ENCODE assay signal across 20 cellular contexts in genomic region chr6:5832621-5833107, GRCh38.
DNase-seq lines count a peak whose midpoint lies in the region; ATAC-seq and TF ChIP-seq lines count a peak whose summit lies in the region.
"Had no signal": no experiment of that assay in that cellular context is flagged by ENCODE, and none has a peak within 500 bp of the region (broad histone marks: within the 10 kb centered on the region; RNA-seq: fewer than 3 reads in every experiment).

No MANE protein-coding gene starts in this region.

- peaks cover 30% of the 10 kb centered on the region for H3K4me1 Mint-ChIP-seq in activated CD4-positive, alpha-beta T cell treated with anti-CD3 and anti-CD28 coated beads, Interleukin-2, amount 10 ng/mL, durations not matched to agents 24 days and 14 days
- peaks cover 32 to 43% (median 38%) of the 10 kb centered on the region in 3 donors for H3K4me1 Mint-ChIP-seq in CD8-positive, alpha-beta memory T cell
- H3K4me1 Mint-ChIP-seq in activated CD4-positive, alpha-beta memory T cell treated with anti-CD3 and anti-CD28 coated beads, Interleukin-2, amount 10 ng/mL, durations not matched to agents 7 days and 5 days, result peaks cover 31% of the 10 kb centered on the region
- H3K4me1 Mint-ChIP-seq in natural killer cell, result peaks cover 45 to 58% of the 10 kb centered on the region in 2 donors

- no peaks in the 10 kb centered on the region for H3K9me3 ChIP-seq in CD8-positive, alpha-beta memory T cell (ENCODE audit: low read length)
- H3K9me3 ChIP-seq: A549, body of pancreas, colonic mucosa, MG63, SK-N-SH, tibial artery had no signal

- no peaks in the 10 kb centered on the region for H3K9me3 Mint-ChIP-seq in activated CD4-positive, alpha-beta T cell treated with anti-CD3 and anti-CD28 coated beads, Interleukin-2, amount 10 ng/mL, durations not matched to agents 24 days and 14 days
- H3K9me3 Mint-ChIP-seq in CD8-positive, alpha-beta memory T cell, result peaks cover 0 to 2% (median 0%) of the 10 kb centered on the region in 5 donors
- H3K9me3 Mint-ChIP-seq in activated CD4-positive, alpha-beta memory T cell treated with anti-CD3 and anti-CD28 coated beads, Interleukin-2, amount 10 ng/mL, durations not matched to agents 7 days and 5 days, result no peaks in the 10 kb centered on the region
- no peaks in the 10 kb centered on the region for H3K9me3 Mint-ChIP-seq in natural killer cell

- no peak for DNase-seq in activated CD4-positive, alpha-beta T cell treated with anti-CD3 and anti-CD28 coated beads, Interleukin-2, amount 10 ng/mL, durations not matched to agents 24 days and 14 days
- DNase-seq in activated CD4-positive, alpha-beta T cell treated with anti-CD3 and anti-CD28 coated beads, Interleukin-2, amount 50 U/mL, for 48 hours, result no peak
- no peak for DNase-seq in CD8-positive, alpha-beta memory T cell
- no peak for DNase-seq in activated CD4-positive, alpha-beta memory T cell treated with anti-CD3 and anti-CD28 coated beads, Interleukin-2, amount 10 ng/mL, durations not matched to agents 7 days and 5 days
- no peak for DNase-seq in natural killer cell
- no peak for DNase-seq in DMS79 treated with DMSO at 0.1 percent for 48 hours (lab: John Stamatoyannopoulos, UW)
- no peak for DNase-seq in epidermal melanocyte (ENCODE audit: insufficient read length, low spot score)
- DNase-seq: activated gamma-delta T cell, body of pancreas, colonic mucosa, foreskin melanocyte, MG63, NCI-H1694 treated with DMSO at 0.1 percent for 48 hours, NCI-H226, SK-N-SH, tibial artery had no signal

- H3K4me3 Mint-ChIP-seq in activated CD4-positive, alpha-beta T cell treated with anti-CD3 and anti-CD28 coated beads, Interleukin-2, amount 10 ng/mL, durations not matched to agents 24 days and 14 days, result peak overlapping the region; percentile 40
- H3K4me3 Mint-ChIP-seq in CD8-positive, alpha-beta memory T cell, result peak overlapping the region in 6 of 7 donors; percentile 44 to 72 (median 54)
- H3K4me3 Mint-ChIP-seq in activated CD4-positive, alpha-beta memory T cell treated with anti-CD3 and anti-CD28 coated beads, Interleukin-2, amount 10 ng/mL, durations not matched to agents 7 days and 5 days, result no peak overlapping the region
- H3K4me3 Mint-ChIP-seq in natural killer cell, result peak overlapping the region; percentile 80
- H3K4me3 Mint-ChIP-seq: neural crest cell had no signal

- H3K27ac Mint-ChIP-seq in activated CD4-positive, alpha-beta T cell treated with anti-CD3 and anti-CD28 coated beads, Interleukin-2, amount 10 ng/mL, durations not matched to agents 24 days and 14 days, result peak overlapping the region; percentile 90
- peak overlapping the region; percentile 47 to 96 (median 85) for H3K27ac Mint-ChIP-seq in CD8-positive, alpha-beta memory T cell
- H3K27ac Mint-ChIP-seq in activated CD4-positive, alpha-beta memory T cell treated with anti-CD3 and anti-CD28 coated beads, Interleukin-2, amount 10 ng/mL, durations not matched to agents 7 days and 5 days, result peak overlapping the region; percentile 93
- peak overlapping the region; percentile 95 for H3K27ac Mint-ChIP-seq in natural killer cell

- no peaks in the 10 kb centered on the region for H3K27me3 Mint-ChIP-seq in activated CD4-positive, alpha-beta T cell treated with anti-CD3 and anti-CD28 coated beads, Interleukin-2, amount 10 ng/mL, durations not matched to agents 24 days and 14 days
- H3K27me3 Mint-ChIP-seq in CD8-positive, alpha-beta memory T cell, result peaks cover 0 to 2% of the 10 kb centered on the region in 2 donors
- peaks cover 2% of the 10 kb centered on the region for H3K27me3 Mint-ChIP-seq in activated CD4-positive, alpha-beta memory T cell treated with anti-CD3 and anti-CD28 coated beads, Interleukin-2, amount 10 ng/mL, durations not matched to agents 7 days and 5 days
- no peaks in the 10 kb centered on the region for H3K27me3 Mint-ChIP-seq in natural killer cell (ENCODE audit: low read depth in 2 of 2)

- H3K36me3 Mint-ChIP-seq in activated CD4-positive, alpha-beta T cell treated with anti-CD3 and anti-CD28 coated beads, Interleukin-2, amount 10 ng/mL, durations not matched to agents 24 days and 14 days (ENCODE audit: low read depth), result no peaks in the 10 kb centered on the region
- H3K36me3 Mint-ChIP-seq in CD8-positive, alpha-beta memory T cell, result peaks cover 0 to 2% (median 0%) of the 10 kb centered on the region in 3 donors
- H3K36me3 Mint-ChIP-seq in activated CD4-positive, alpha-beta memory T cell treated with anti-CD3 and anti-CD28 coated beads, Interleukin-2, amount 10 ng/mL, durations not matched to agents 7 days and 5 days (ENCODE audit: low read depth), result peaks cover 3% of the 10 kb centered on the region
- H3K36me3 Mint-ChIP-seq in natural killer cell, result no peaks in the 10 kb centered on the region

- no peaks in the 10 kb centered on the region for H3K36me3 ChIP-seq in CD8-positive, alpha-beta memory T cell (ENCODE audit: insufficient read depth, low read length)
- H3K36me3 ChIP-seq: colonic mucosa, MG63, tibial artery had no signal

- H3K27me3 ChIP-seq in CD8-positive, alpha-beta memory T cell (ENCODE audit: insufficient read depth, low read length, poor library complexity, severe bottlenecking), result no peaks in the 10 kb centered on the region
- H3K27me3 ChIP-seq: body of pancreas, colonic mucosa, MG63, tibial artery had no signal

- H3K4me1 ChIP-seq in CD8-positive, alpha-beta memory T cell (ENCODE audit: insufficient read depth, low read length), result peaks cover 43% of the 10 kb centered on the region
- H3K4me1 ChIP-seq: A549, body of pancreas, colonic mucosa, tibial artery had no signal

- H3K27ac ChIP-seq in CD8-positive, alpha-beta memory T cell (ENCODE audit: low read depth, low read length), result no peak overlapping the region
- H3K27ac ChIP-seq: A549, body of pancreas, C4-2B, colonic mucosa, tibial artery had no signal

- POLR2A ChIA-PET in CD8-positive, alpha-beta memory T cell (lab: Charles Lee), result no interaction called here
- POLR2A ChIA-PET in activated CD4-positive, alpha-beta memory T cell treated with anti-CD3 and anti-CD28 coated beads, Interleukin-2, amount 10 ng/mL, durations not matched to agents 7 days and 5 days (lab: Charles Lee), result interaction anchor here (0.9 to 2.2 kb wide), 3 partner anchors 12 to 36 kb away, joined by 3 to 10 read pairs (median 3); no protein-coding TSS in a partner anchor

- H3K4me3 ChIP-seq in CD8-positive, alpha-beta memory T cell (ENCODE audit: low read length), result peak overlapping the region; percentile 39
- H3K4me3 ChIP-seq: A549, body of pancreas, colonic mucosa, MG63, tibial artery had no signal

- CTCF ChIA-PET in CD8-positive, alpha-beta memory T cell (lab: Charles Lee), result interaction anchor here (0.8 to 1.9 kb wide), 5 partner anchors 18 to 362 kb away, joined by 3 to 6 read pairs (median 4); no protein-coding TSS in a partner anchor
- CTCF ChIA-PET in activated CD4-positive, alpha-beta memory T cell treated with anti-CD3 and anti-CD28 coated beads, Interleukin-2, amount 10 ng/mL, durations not matched to agents 7 days and 5 days (lab: Charles Lee), result interaction anchor here (1.1 to 1.6 kb wide), 3 partner anchors 17 to 361 kb away, joined by 3 to 5 read pairs (median 3); no protein-coding TSS in a partner anchor

- intact Hi-C loops in activated CD4-positive, alpha-beta T cell treated with anti-CD3 and anti-CD28 coated beads, Interleukin-2, amount 10 ng/mL, durations not matched to agents 24 days and 14 days (cut with micrococcal nuclease), result loop anchor here (5.0 kb wide), 1 partner anchor 35 kb away; no protein-coding TSS in a partner anchor
- intact Hi-C loops in natural killer cell (cut with micrococcal nuclease), result loop anchor here (5.0 kb wide), 1 partner anchor 35 kb away; no protein-coding TSS in a partner anchor

- TF ChIP-seq CTCF in natural killer cell (IDR thresholded peaks at IDR 0.05), result no peak

- ATAC-seq in natural killer cell, result no peak
- ATAC-seq in GM21367 (IDR thresholded peaks at IDR 0.05; ENCODE audit: unreplicated experiment), result no peak
- ATAC-seq: A549, body of pancreas had no signal
